Comparison of ENCODE assay signal across 13 cellular contexts in genomic region chr1:178599745-178600144, GRCh38.
DNase-seq lines count a peak whose midpoint lies in the region; ATAC-seq and TF ChIP-seq lines count a peak whose summit lies in the region.
"Had no signal": no experiment of that assay in that cellular context is flagged by ENCODE, and none has a peak within 500 bp of the region (broad histone marks: within the 10 kb centered on the region; RNA-seq: fewer than 3 reads in every experiment).

No MANE protein-coding gene starts in this region.

- DNase-seq in natural killer cell (no peak), hepatic stellate cell (ENCODE audit: low spot score) (no peak), GM19240 (ENCODE audit: insufficient read length, low spot score) (no peak), KBM-7 (no peak)
- DNase-seq: CD8-positive, alpha-beta T cell; HCEC 1CT; PC-3 had no signal

- in situ Hi-C loops in KBM-7 (cut with MboI; ENCODE audit: low pct_unique_long_range_greater_than_20kb, low sequenced_read_pairs): no loop called here

- peaks cover 6 to 8% of the 10 kb centered on the region in 2 donors for H3K4me1 Mint-ChIP-seq in natural killer cell
- H3K4me1 Mint-ChIP-seq: activated naive CD4-positive, alpha-beta T cell treated with anti-CD3 and anti-CD28 coated beads, Interleukin-2, amount 50 U/mL, for 24 hours; nephron had no signal

- H3K27me3 Mint-ChIP-seq in natural killer cell (ENCODE audit: low read depth in 2 of 2): no peaks in the 10 kb centered on the region

- intact Hi-C loops in natural killer cell (cut with micrococcal nuclease): no loop called here

- peak; percentile 74 for ATAC-seq in GM18870 (IDR thresholded peaks at IDR 0.05; ENCODE audit: unreplicated experiment)
- ATAC-seq in HG02588 (IDR thresholded peaks at IDR 0.05; ENCODE audit: unreplicated experiment): peak; percentile 84
- ATAC-seq in HG03442 (IDR thresholded peaks at IDR 0.05; ENCODE audit: unreplicated experiment): peak; percentile 91
- peak in 2 of 3 donors; percentile 52 to 79 for ATAC-seq in natural killer cell
- no peak for ATAC-seq in GM19455 (IDR thresholded peaks at IDR 0.05; ENCODE audit: unreplicated experiment)
- ATAC-seq: CD8-positive, alpha-beta T cell; PC-3 had no signal

- H3K4me3 Mint-ChIP-seq in natural killer cell: no peak overlapping the region
- H3K4me3 Mint-ChIP-seq: activated naive CD4-positive, alpha-beta T cell treated with anti-CD3 and anti-CD28 coated beads, Interleukin-2, amount 50 U/mL, for 24 hours; CD8-positive, alpha-beta T cell; nephron had no signal

- TF ChIP-seq CTCF in natural killer cell (IDR thresholded peaks at IDR 0.05): no peak

- H3K27ac Mint-ChIP-seq in natural killer cell: no peak overlapping the region
- H3K27ac Mint-ChIP-seq: activated naive CD4-positive, alpha-beta T cell treated with anti-CD3 and anti-CD28 coated beads, Interleukin-2, amount 50 U/mL, for 24 hours; CD8-positive, alpha-beta T cell; nephron had no signal

- no peaks in the 10 kb centered on the region for H3K9me3 Mint-ChIP-seq in natural killer cell
- H3K9me3 Mint-ChIP-seq: activated naive CD4-positive, alpha-beta T cell treated with anti-CD3 and anti-CD28 coated beads, Interleukin-2, amount 50 U/mL, for 24 hours; CD8-positive, alpha-beta T cell; nephron had no signal

- H3K36me3 Mint-ChIP-seq in natural killer cell: no peaks in the 10 kb centered on the region
- H3K36me3 Mint-ChIP-seq: activated naive CD4-positive, alpha-beta T cell treated with anti-CD3 and anti-CD28 coated beads, Interleukin-2, amount 50 U/mL, for 24 hours; CD8-positive, alpha-beta T cell had no signal
